In the genomic region with DNA sequence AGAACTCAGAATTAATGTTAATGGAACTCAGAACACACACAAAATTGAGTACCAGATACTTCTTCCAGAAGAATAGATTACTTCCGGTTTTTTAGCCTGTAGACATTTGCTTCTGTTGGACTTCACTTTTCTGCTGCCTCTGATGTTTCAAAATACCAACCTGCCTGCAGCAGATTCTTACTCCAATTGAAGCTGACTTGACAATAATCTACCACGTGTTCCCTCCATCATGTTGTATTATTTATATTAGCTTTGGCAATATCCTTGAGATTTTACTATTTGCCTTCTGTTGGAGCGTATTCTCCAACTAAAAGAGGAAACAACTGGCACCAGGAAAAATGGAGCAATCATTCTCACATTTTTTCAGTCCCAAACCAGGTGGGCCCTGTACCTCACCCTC, we compare ENCODE assay signal across 25 cellular contexts.
"Had no signal": no experiment of that assay in that cellular context is flagged by ENCODE, and none has a peak within 500 bp of the region (broad histone marks: within the 10 kb centered on the region; RNA-seq: fewer than 3 reads in every experiment).

No MANE protein-coding gene starts in this region.

- H3K36me3 ChIP-seq: esophagus squamous epithelium, heart right ventricle, left lung, neural progenitor cell, prostate gland, right atrium auricular region, sigmoid colon, stomach, thyroid gland, vagina had no signal

- H2AFZ ChIP-seq: neural progenitor cell had no signal

- H3K27ac ChIP-seq: esophagus squamous epithelium, heart right ventricle, left lung, neural progenitor cell, prostate gland, right atrium auricular region, sigmoid colon, stomach, thyroid gland, vagina had no signal

- H3K4me3 Mint-ChIP-seq: effector memory CD8-positive, alpha-beta T cell; neural progenitor cell; stimulated activated effector memory CD8-positive, alpha-beta T cell treated with anti-CD3 and anti-CD28 coated beads, Interleukin-12 subunit alpha, Interleukin-12 subunit beta, amount 100 ng/mL, for 72 hours had no signal

- H3K9me3 ChIP-seq: prostate gland, right atrium auricular region, sigmoid colon, thyroid gland, vagina had no signal

- H3K27me3 Mint-ChIP-seq: effector memory CD8-positive, alpha-beta T cell; naive thymus-derived CD4-positive, alpha-beta T cell had no signal

- H3K27me3 ChIP-seq: esophagus squamous epithelium, heart right ventricle, left lung, neural progenitor cell, right atrium auricular region, sigmoid colon, stomach, thyroid gland, vagina had no signal

- H3K4me2 ChIP-seq: neural progenitor cell had no signal

- H3K9me3 Mint-ChIP-seq: effector memory CD8-positive, alpha-beta T cell; stimulated activated effector memory CD8-positive, alpha-beta T cell treated with anti-CD3 and anti-CD28 coated beads, Interleukin-12 subunit alpha, Interleukin-12 subunit beta, amount 100 ng/mL, for 72 hours had no signal

- H3K36me3 Mint-ChIP-seq: neural progenitor cell had no signal

- H3K4me3 ChIP-seq: esophagus squamous epithelium, heart right ventricle, left lung, neural progenitor cell, prostate gland, right atrium auricular region, sigmoid colon, stomach, thyroid gland, vagina had no signal

- H3K27ac Mint-ChIP-seq: neural progenitor cell had no signal

- ATAC-seq: effector memory CD8-positive, alpha-beta T cell; heart right ventricle; left cardiac atrium; left lung; naive thymus-derived CD4-positive, alpha-beta T cell; stimulated activated effector memory CD8-positive, alpha-beta T cell treated with anti-CD3 and anti-CD28 coated beads, Interleukin-12 subunit alpha, Interleukin-12 subunit beta, amount 100 ng/mL, for 72 hours had no signal

- DNase-seq: effector memory CD8-positive, alpha-beta T cell; erythroblast; esophagus squamous epithelium; foreskin melanocyte; glutamatergic neuron; heart right ventricle; hippocampal formation; left cardiac atrium; left lung; mesendoderm; midbrain; naive thymus-derived CD4-positive, alpha-beta T cell; nucleus accumbens; sigmoid colon; stimulated activated CD4-positive, alpha-beta T cell treated with anti-CD3 and anti-CD28 coated beads, Interleukin-2, amount 100 ng/mL, for 24 hours; stimulated activated CD4-positive, alpha-beta T cell treated with anti-CD3 and anti-CD28 coated beads, Interleukin-4, amount 100 ng/mL, for 24 hours; stimulated activated naive CD4-positive, alpha-beta T cell treated with Interleukin-2 at 50 U/mL for 16 hours; stomach; thyroid gland; trophoblast cell had no signal

- H3K9ac ChIP-seq: neural progenitor cell had no signal
